1 cellular context compared by ENCODE assay signal in genomic region chr7:5430612-5430947, GRCh38.
TF ChIP-seq lines count a peak whose summit lies in the region.

No MANE protein-coding gene starts in this region.

TF ChIP-seq in IMR-90, 13 proteins besides CTCF, POLR2A, EP300 and RAD21:
- TF ChIP-seq USF2 (IDR thresholded peaks at IDR 0.05; ENCODE audit: low read depth, low read length) = no peak
- no peak for TF ChIP-seq CHD1 (IDR thresholded peaks at IDR 0.05; ENCODE audit: low read depth, low read length)
- TF ChIP-seq SMC3 (IDR thresholded peaks at IDR 0.05; ENCODE audit: low read depth, low read length) = no peak
- TF ChIP-seq RCOR1 (IDR thresholded peaks at IDR 0.05; ENCODE audit: insufficient replicate concordance, low read length) = no peak
- no peak for TF ChIP-seq RFX5 (IDR thresholded peaks at IDR 0.05; ENCODE audit: low read depth, low read length)
